In the genomic region with DNA sequence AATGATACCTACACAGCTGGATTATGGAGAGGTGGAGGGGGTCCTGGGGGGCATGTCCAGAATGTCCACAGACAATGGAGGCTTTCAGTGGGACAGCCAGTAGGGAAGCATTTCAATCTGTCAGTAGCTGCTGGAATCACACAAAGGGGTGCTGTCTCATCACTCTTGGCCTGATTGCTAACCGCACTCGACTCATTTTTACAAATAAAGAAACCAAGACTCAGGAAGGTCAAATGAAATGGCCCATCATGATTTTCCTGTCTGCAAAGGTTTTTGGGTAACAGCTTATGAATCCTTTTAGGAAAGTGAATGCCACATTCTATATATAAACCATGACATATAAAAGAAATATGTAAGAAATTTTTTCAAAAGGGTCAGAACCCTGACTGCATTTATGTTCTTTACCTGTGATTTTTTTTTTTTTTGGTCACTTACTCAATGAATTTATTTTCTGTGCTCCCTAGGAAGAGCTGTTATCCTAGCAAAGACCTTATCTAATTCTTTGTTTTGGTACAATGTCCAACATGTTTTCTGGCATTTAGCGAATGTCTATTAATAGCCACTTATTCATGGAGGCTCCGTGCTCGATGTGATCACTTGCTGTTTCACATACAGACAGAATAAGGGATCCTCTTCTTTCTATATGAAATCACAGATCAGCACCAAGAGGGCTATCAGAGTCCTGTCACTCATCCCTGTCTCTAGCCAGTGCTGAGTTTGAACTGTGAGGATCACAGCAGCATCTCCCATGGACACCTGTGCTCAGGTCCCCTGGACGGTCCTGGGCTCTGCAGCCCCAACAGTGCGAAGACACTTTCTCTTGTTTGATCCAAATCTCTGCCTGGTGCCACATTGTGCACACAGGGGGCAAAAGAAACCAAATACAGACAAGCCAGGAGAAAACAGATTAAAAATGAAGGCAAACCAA, we compare ENCODE assay signal across 2 cellular contexts.
TF ChIP-seq lines count a peak whose summit lies in the region.

No MANE protein-coding gene starts in this region.

TF ChIP-seq in liver, 16 proteins besides CTCF, POLR2A, EP300 and RAD21:
- TF ChIP-seq JUND (IDR thresholded peaks at IDR 0.05) (peak in 1 of 2 donors; percentile 31), EGR1 (IDR thresholded peaks at IDR 0.05; ENCODE audit: low read depth in 2 of 2) (no peak), HNF4A (conservative IDR thresholded peaks at IDR 0.05) (peak; percentile 41 to 78), RXRA (IDR thresholded peaks at IDR 0.05) (peak in 1 of 2 donors; percentile 33), NR2F2 (IDR thresholded peaks at IDR 0.05) (no peak), YY1 (IDR thresholded peaks at IDR 0.05) (peak; percentile 68)

TF ChIP-seq in HepG2, 621 proteins besides CTCF, POLR2A, EP300 and RAD21:
- no peak for TF ChIP-seq ZNF224 (CRISPR knock-in tag; IDR thresholded peaks at IDR 0.05)
- no peak for TF ChIP-seq ZNF484 (CRISPR knock-in tag; IDR thresholded peaks at IDR 0.05; ENCODE audit: borderline replicate concordance, low read depth)
- TF ChIP-seq, protein P1, sequence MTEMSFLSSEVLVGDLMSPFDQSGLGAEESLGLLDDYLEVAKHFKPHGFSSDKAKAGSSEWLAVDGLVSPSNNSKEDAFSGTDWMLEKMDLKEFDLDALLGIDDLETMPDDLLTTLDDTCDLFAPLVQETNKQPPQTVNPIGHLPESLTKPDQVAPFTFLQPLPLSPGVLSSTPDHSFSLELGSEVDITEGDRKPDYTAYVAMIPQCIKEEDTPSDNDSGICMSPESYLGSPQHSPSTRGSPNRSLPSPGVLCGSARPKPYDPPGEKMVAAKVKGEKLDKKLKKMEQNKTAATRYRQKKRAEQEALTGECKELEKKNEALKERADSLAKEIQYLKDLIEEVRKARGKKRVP (CRISPR knock-in tag; IDR thresholded peaks at IDR 0.05): no peak
- no peak for TF ChIP-seq ZNF432 (CRISPR knock-in tag; IDR thresholded peaks at IDR 0.05; ENCODE audit: borderline replicate concordance)
- TF ChIP-seq, protein P2, sequence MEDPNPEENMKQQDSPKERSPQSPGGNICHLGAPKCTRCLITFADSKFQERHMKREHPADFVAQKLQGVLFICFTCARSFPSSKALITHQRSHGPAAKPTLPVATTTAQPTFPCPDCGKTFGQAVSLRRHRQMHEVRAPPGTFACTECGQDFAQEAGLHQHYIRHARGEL (CRISPR knock-in tag; IDR thresholded peaks at IDR 0.05): no peak
- TF ChIP-seq, protein P3, sequence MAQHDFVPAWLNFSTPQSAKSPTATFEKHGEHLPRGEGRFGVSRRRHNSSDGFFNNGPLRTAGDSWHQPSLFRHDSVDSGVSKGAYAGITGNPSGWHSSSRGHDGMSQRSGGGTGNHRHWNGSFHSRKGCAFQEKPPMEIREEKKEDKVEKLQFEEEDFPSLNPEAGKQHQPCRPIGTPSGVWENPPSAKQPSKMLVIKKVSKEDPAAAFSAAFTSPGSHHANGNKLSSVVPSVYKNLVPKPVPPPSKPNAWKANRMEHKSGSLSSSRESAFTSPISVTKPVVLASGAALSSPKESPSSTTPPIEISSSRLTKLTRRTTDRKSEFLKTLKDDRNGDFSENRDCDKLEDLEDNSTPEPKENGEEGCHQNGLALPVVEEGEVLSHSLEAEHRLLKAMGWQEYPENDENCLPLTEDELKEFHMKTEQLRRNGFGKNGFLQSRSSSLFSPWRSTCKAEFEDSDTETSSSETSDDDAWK (CRISPR knock-in tag; IDR thresholded peaks at IDR 0.05): no peak
